Comparison of ENCODE assay signal across 19 cellular contexts in genomic region chr12:11130382-11130781, GRCh38. TPM values are rescaled to one million over a fixed set of nuclear protein-coding genes. Genes with fewer than 3 reads are reported as not detected.
DNase-seq lines count a peak whose midpoint lies in the region; ATAC-seq, FAIRE-seq and TF ChIP-seq lines count a peak whose summit lies in the region.
"Had no signal": no experiment of that assay in that cellular context is flagged by ENCODE, and none has a peak within 500 bp of the region (broad histone marks: within the 10 kb centered on the region; RNA-seq: fewer than 3 reads in every experiment).

No MANE protein-coding gene starts in this region.

- intact Hi-C loops in left ventricle myocardium superior (cut with micrococcal nuclease), result no loop called here
- intact Hi-C loops in left ventricle myocardium inferior (cut with micrococcal nuclease), result no loop called here
- intact Hi-C loops in CD4-positive, alpha-beta T cell (cut with DNase I, micrococcal nuclease), result no loop called here

- no peak overlapping the region for H3K27ac ChIP-seq in left ventricle myocardium inferior (replicated peaks)
- H3K27ac ChIP-seq in CD4-positive, alpha-beta T cell (ENCODE audit: low read depth, low read length), result no peak overlapping the region
- H3K27ac ChIP-seq: 22Rv1, A549, C4-2B had no signal

- FAIRE-seq in urothelium cell line (lab: Jason Lieb, UNC), result peak; percentile 13
- FAIRE-seq: A549 had no signal

- DNase-seq in activated naive CD8-positive, alpha-beta T cell treated with anti-CD3 and anti-CD28 coated beads for 36 hours, result no peak
- no peak for DNase-seq in activated naive CD8-positive, alpha-beta T cell treated with anti-CD3 and anti-CD28 coated beads, Interleukin-2, amount 50 U/mL, for 24 hours
- no peak for DNase-seq in left ventricle myocardium superior
- no peak for DNase-seq in left ventricle myocardium inferior
- DNase-seq in globus pallidus (ENCODE audit: low spot score), result peak; percentile 7
- no peak for DNase-seq in urothelium cell line (ENCODE audit: low spot score)
- DNase-seq in SHP77 (lab: John Stamatoyannopoulos, UW), result no peak
- DNase-seq in CD4-positive, alpha-beta T cell, result no peak
- DNase-seq: AML-193; Calu3; CD4-positive, alpha-beta memory T cell; DMS79 treated with DMSO at 0.1 percent for 48 hours; GF-D8; GOT3; H7 had no signal

- ATAC-seq in activated naive CD8-positive, alpha-beta T cell treated with anti-CD3 and anti-CD28 coated beads, Interleukin-2, amount 50 U/mL, for 24 hours, result no peak
- ATAC-seq in left ventricle myocardium superior, result peak; percentile 74
- no peak for ATAC-seq in CD4-positive, alpha-beta T cell (ENCODE audit: poor library complexity)
- ATAC-seq: A549 had no signal

- no peak for TF ChIP-seq CTCF in left ventricle myocardium inferior (IDR thresholded peaks at IDR 0.05; ENCODE audit: borderline replicate concordance)
- TF ChIP-seq CTCF in CD4-positive, alpha-beta T cell (IDR thresholded peaks at IDR 0.05), result no peak

- peaks cover 9% of the 10 kb centered on the region for H3K9me3 Mint-ChIP-seq in activated naive CD8-positive, alpha-beta T cell treated with anti-CD3 and anti-CD28 coated beads for 36 hours
- peaks cover 16% of the 10 kb centered on the region for H3K9me3 Mint-ChIP-seq in activated naive CD8-positive, alpha-beta T cell treated with anti-CD3 and anti-CD28 coated beads, Interleukin-2, amount 50 U/mL, for 24 hours
- peaks cover 2% of the 10 kb centered on the region for H3K9me3 Mint-ChIP-seq in CD4-positive, alpha-beta T cell

- peaks cover 43% of the 10 kb centered on the region for H3K36me3 Mint-ChIP-seq in activated naive CD8-positive, alpha-beta T cell treated with anti-CD3 and anti-CD28 coated beads for 36 hours
- peaks cover 29% of the 10 kb centered on the region for H3K36me3 Mint-ChIP-seq in activated naive CD8-positive, alpha-beta T cell treated with anti-CD3 and anti-CD28 coated beads, Interleukin-2, amount 50 U/mL, for 24 hours (ENCODE audit: low read depth)
- H3K36me3 Mint-ChIP-seq in CD4-positive, alpha-beta T cell (ENCODE audit: low read depth), result peaks cover 67% of the 10 kb centered on the region

- H3K4me3 ChIP-seq in left ventricle myocardium inferior, result no peak overlapping the region
- H3K4me3 ChIP-seq: A549 had no signal

- H3K27me3 Mint-ChIP-seq in activated naive CD8-positive, alpha-beta T cell treated with anti-CD3 and anti-CD28 coated beads for 36 hours, result no peaks in the 10 kb centered on the region
- H3K27me3 Mint-ChIP-seq in activated naive CD8-positive, alpha-beta T cell treated with anti-CD3 and anti-CD28 coated beads, Interleukin-2, amount 50 U/mL, for 24 hours, result no peaks in the 10 kb centered on the region
- H3K27me3 Mint-ChIP-seq in CD4-positive, alpha-beta T cell, result no peaks in the 10 kb centered on the region
- H3K27me3 Mint-ChIP-seq: CD4-positive, alpha-beta memory T cell had no signal

- peaks cover 36% of the 10 kb centered on the region for H3K4me1 ChIP-seq in left ventricle myocardium inferior
- H3K4me1 ChIP-seq: A549 had no signal

- no peaks in the 10 kb centered on the region for H3K36me3 ChIP-seq in left ventricle myocardium inferior

- CTCF ChIA-PET in CD4-positive, alpha-beta T cell (lab: Charles Lee), result no interaction called here

- H3K9me3 ChIP-seq in left ventricle myocardium inferior (replicated peaks), result no peaks in the 10 kb centered on the region
- H3K9me3 ChIP-seq in CD4-positive, alpha-beta T cell (ENCODE audit: control insufficient read depth, low read length), result no peaks in the 10 kb centered on the region
- H3K9me3 ChIP-seq: A549 had no signal

- no peaks in the 10 kb centered on the region for H3K27me3 ChIP-seq in left ventricle myocardium inferior (ENCODE audit: low read depth)
- H3K27me3 ChIP-seq in CD4-positive, alpha-beta T cell (ENCODE audit: control insufficient read depth, insufficient read depth, low read length), result no peaks in the 10 kb centered on the region

- peaks cover 13% of the 10 kb centered on the region for H3K4me1 Mint-ChIP-seq in activated naive CD8-positive, alpha-beta T cell treated with anti-CD3 and anti-CD28 coated beads for 36 hours
- H3K4me1 Mint-ChIP-seq in activated naive CD8-positive, alpha-beta T cell treated with anti-CD3 and anti-CD28 coated beads, Interleukin-2, amount 50 U/mL, for 24 hours, result peaks cover 16% of the 10 kb centered on the region
- peaks cover 29% of the 10 kb centered on the region for H3K4me1 Mint-ChIP-seq in CD4-positive, alpha-beta T cell (ENCODE audit: low read depth)

- H3K27ac Mint-ChIP-seq in activated naive CD8-positive, alpha-beta T cell treated with anti-CD3 and anti-CD28 coated beads for 36 hours, result peak overlapping the region; percentile 50
- no peak overlapping the region for H3K27ac Mint-ChIP-seq in activated naive CD8-positive, alpha-beta T cell treated with anti-CD3 and anti-CD28 coated beads, Interleukin-2, amount 50 U/mL, for 24 hours
- no peak overlapping the region for H3K27ac Mint-ChIP-seq in CD4-positive, alpha-beta T cell

- POLR2A ChIA-PET in CD4-positive, alpha-beta T cell (lab: Charles Lee), result no interaction called here

- no peak overlapping the region for H3K4me3 Mint-ChIP-seq in activated naive CD8-positive, alpha-beta T cell treated with anti-CD3 and anti-CD28 coated beads for 36 hours
- H3K4me3 Mint-ChIP-seq in activated naive CD8-positive, alpha-beta T cell treated with anti-CD3 and anti-CD28 coated beads, Interleukin-2, amount 50 U/mL, for 24 hours, result no peak overlapping the region
- H3K4me3 Mint-ChIP-seq in CD4-positive, alpha-beta T cell, result no peak overlapping the region

RNA-seq across cellular contexts. Expression of gene TAS2R30, which starts 4.1 kb away (rescaled TPM):
- total RNA-seq in activated naive CD8-positive, alpha-beta T cell treated with anti-CD3 and anti-CD28 coated beads for 36 hours, result under 1 TPM; 0.86 to 0.97 TPM
- 0.72 TPM for total RNA-seq in left ventricle myocardium superior
- total RNA-seq in left ventricle myocardium inferior, result 0.44 TPM
- 1 to 10 TPM; 4.9 to 5.6 TPM for total RNA-seq in CD4-positive, alpha-beta T cell

RNA-seq across cellular contexts. Expression of gene TAS2R43, which starts 38.3 kb away (rescaled TPM):
- under 1 TPM; 0.29 to 0.36 TPM for total RNA-seq in activated naive CD8-positive, alpha-beta T cell treated with anti-CD3 and anti-CD28 coated beads for 36 hours
- total RNA-seq in left ventricle myocardium superior (not detected), left ventricle myocardium inferior (not detected)
- 1 to 10 TPM; 2.3 to 3.1 TPM for total RNA-seq in CD4-positive, alpha-beta T cell
- total RNA-seq: H7 had no signal

RNA-seq across cellular contexts. Expression of gene SMIM10L1, which starts 40.6 kb away (rescaled TPM):
- 1 to 10 TPM; 8.7 to 9.0 TPM for total RNA-seq in activated naive CD8-positive, alpha-beta T cell treated with anti-CD3 and anti-CD28 coated beads for 36 hours
- total RNA-seq in left ventricle myocardium superior (13.7 TPM), left ventricle myocardium inferior (17.2 TPM)
- total RNA-seq in CD4-positive, alpha-beta T cell, result 1 to 10 TPM; 9.0 to 9.6 TPM

RNA-seq across cellular contexts. Expression of gene TAS2R42, which starts 56.4 kb away (rescaled TPM):
- not detected for total RNA-seq in activated naive CD8-positive, alpha-beta T cell treated with anti-CD3 and anti-CD28 coated beads for 36 hours
- total RNA-seq in left ventricle myocardium superior (not detected), left ventricle myocardium inferior (not detected)
- not detected for total RNA-seq in CD4-positive, alpha-beta T cell
- total RNA-seq: Calu3; CD4-positive, alpha-beta memory T cell; H7; HT-29 had no signal
